ENCODE assay signal across 2 cellular contexts in the genomic region with DNA sequence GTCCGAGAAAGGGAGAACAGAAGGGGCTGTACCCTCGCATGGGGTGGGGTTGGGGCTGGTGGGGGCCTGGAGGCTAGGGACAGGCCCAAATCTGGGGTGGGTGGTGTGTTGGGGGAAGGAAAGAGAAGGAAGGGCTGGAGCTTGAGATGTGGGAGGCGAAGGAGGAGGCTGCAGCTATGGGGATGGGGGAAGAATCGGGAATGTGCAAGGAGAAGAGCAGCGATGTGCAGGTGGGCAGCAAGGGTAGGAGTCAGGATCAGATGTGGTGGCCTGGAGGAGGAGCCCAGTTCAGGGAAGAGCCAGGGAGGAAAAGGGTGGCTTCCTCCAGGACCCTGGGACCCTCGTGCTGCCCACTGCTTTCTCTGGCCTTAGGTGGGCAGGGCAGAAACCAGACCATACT.
TF ChIP-seq lines count a peak whose summit lies in the region.

No MANE protein-coding gene starts in this region.

TF ChIP-seq in K562, 482 proteins besides CTCF, POLR2A, EP300 and RAD21:
- TF ChIP-seq ESRRB (CRISPR knock-in tag; IDR thresholded peaks at IDR 0.05; ENCODE audit: borderline replicate concordance) (no peak), SUPT5H (IDR thresholded peaks at IDR 0.05) (0 out of 2 replicates have a peak, but pooled peaks have one; percentile 39)
TF ChIP-seq in K562: peak in this region for 1.

TF ChIP-seq in SK-N-SH treated with all-trans-retinoic acid at 6 μM for 48 hours, 23 proteins besides CTCF, POLR2A, EP300 and RAD21:
- TF ChIP-seq ISL1 (CRISPR knock-in tag; IDR thresholded peaks at IDR 0.05), result no peak
- TF ChIP-seq, protein P1, sequence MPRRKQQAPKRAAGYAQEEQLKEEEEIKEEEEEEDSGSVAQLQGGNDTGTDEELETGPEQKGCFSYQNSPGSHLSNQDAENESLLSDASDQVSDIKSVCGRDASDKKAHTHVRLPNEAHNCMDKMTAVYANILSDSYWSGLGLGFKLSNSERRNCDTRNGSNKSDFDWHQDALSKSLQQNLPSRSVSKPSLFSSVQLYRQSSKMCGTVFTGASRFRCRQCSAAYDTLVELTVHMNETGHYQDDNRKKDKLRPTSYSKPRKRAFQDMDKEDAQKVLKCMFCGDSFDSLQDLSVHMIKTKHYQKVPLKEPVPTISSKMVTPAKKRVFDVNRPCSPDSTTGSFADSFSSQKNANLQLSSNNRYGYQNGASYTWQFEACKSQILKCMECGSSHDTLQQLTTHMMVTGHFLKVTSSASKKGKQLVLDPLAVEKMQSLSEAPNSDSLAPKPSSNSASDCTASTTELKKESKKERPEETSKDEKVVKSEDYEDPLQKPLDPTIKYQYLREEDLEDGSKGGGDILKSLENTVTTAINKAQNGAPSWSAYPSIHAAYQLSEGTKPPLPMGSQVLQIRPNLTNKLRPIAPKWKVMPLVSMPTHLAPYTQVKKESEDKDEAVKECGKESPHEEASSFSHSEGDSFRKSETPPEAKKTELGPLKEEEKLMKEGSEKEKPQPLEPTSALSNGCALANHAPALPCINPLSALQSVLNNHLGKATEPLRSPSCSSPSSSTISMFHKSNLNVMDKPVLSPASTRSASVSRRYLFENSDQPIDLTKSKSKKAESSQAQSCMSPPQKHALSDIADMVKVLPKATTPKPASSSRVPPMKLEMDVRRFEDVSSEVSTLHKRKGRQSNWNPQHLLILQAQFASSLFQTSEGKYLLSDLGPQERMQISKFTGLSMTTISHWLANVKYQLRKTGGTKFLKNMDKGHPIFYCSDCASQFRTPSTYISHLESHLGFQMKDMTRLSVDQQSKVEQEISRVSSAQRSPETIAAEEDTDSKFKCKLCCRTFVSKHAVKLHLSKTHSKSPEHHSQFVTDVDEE (CRISPR knock-in tag; IDR thresholded peaks at IDR 0.05), result no peak
- TF ChIP-seq, protein P2, sequence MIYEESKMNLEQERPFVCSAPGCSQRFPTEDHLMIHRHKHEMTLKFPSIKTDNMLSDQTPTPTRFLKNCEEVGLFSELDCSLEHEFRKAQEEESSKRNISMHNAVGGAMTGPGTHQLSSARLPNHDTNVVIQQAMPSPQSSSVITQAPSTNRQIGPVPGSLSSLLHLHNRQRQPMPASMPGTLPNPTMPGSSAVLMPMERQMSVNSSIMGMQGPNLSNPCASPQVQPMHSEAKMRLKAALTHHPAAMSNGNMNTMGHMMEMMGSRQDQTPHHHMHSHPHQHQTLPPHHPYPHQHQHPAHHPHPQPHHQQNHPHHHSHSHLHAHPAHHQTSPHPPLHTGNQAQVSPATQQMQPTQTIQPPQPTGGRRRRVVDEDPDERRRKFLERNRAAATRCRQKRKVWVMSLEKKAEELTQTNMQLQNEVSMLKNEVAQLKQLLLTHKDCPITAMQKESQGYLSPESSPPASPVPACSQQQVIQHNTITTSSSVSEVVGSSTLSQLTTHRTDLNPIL (CRISPR knock-in tag; IDR thresholded peaks at IDR 0.05; ENCODE audit: low read depth), result no peak
- no peak for TF ChIP-seq ZNF8 (CRISPR knock-in tag; IDR thresholded peaks at IDR 0.05)
- TF ChIP-seq BACH2 (CRISPR knock-in tag; IDR thresholded peaks at IDR 0.05; ENCODE audit: borderline replicate concordance), result no peak
- TF ChIP-seq, protein P3, sequence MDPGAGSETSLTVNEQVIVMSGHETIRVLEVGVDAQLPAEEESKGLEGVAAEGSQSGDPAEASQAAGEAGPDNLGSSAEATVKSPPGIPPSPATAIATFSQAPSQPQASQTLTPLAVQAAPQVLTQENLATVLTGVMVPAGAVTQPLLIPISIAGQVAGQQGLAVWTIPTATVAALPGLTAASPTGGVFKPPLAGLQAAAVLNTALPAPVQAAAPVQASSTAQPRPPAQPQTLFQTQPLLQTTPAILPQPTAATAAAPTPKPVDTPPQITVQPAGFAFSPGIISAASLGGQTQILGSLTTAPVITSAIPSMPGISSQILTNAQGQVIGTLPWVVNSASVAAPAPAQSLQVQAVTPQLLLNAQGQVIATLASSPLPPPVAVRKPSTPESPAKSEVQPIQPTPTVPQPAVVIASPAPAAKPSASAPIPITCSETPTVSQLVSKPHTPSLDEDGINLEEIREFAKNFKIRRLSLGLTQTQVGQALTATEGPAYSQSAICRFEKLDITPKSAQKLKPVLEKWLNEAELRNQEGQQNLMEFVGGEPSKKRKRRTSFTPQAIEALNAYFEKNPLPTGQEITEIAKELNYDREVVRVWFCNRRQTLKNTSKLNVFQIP (CRISPR knock-in tag; IDR thresholded peaks at IDR 0.05; ENCODE audit: borderline replicate concordance, low read depth), result no peak
- TF ChIP-seq ARNTL (CRISPR knock-in tag; IDR thresholded peaks at IDR 0.05; ENCODE audit: borderline replicate concordance, low read depth), result no peak
- TF ChIP-seq CSDC2 (CRISPR knock-in tag; IDR thresholded peaks at IDR 0.05), result no peak
- TF ChIP-seq GLIS3 (CRISPR knock-in tag; IDR thresholded peaks at IDR 0.05), result no peak
- TF ChIP-seq ZC3H10 (CRISPR knock-in tag; IDR thresholded peaks at IDR 0.05), result no peak
- no peak for TF ChIP-seq SNAI2 (CRISPR knock-in tag; IDR thresholded peaks at IDR 0.05)
- no peak for TF ChIP-seq TCF4 (CRISPR knock-in tag; IDR thresholded peaks at IDR 0.05; ENCODE audit: borderline replicate concordance)
- no peak for TF ChIP-seq OSR1 (CRISPR knock-in tag; IDR thresholded peaks at IDR 0.05)
- TF ChIP-seq ZFP3 (CRISPR knock-in tag; IDR thresholded peaks at IDR 0.05), result no peak
- no peak for TF ChIP-seq TOX (CRISPR knock-in tag; IDR thresholded peaks at IDR 0.05; ENCODE audit: borderline replicate concordance)
- TF ChIP-seq ZNF565 (CRISPR knock-in tag; conservative IDR thresholded peaks at IDR 0.05; ENCODE audit: low read depth), result no peak
